Comparison of ENCODE assay signal across 8 cellular contexts in the genomic region with DNA sequence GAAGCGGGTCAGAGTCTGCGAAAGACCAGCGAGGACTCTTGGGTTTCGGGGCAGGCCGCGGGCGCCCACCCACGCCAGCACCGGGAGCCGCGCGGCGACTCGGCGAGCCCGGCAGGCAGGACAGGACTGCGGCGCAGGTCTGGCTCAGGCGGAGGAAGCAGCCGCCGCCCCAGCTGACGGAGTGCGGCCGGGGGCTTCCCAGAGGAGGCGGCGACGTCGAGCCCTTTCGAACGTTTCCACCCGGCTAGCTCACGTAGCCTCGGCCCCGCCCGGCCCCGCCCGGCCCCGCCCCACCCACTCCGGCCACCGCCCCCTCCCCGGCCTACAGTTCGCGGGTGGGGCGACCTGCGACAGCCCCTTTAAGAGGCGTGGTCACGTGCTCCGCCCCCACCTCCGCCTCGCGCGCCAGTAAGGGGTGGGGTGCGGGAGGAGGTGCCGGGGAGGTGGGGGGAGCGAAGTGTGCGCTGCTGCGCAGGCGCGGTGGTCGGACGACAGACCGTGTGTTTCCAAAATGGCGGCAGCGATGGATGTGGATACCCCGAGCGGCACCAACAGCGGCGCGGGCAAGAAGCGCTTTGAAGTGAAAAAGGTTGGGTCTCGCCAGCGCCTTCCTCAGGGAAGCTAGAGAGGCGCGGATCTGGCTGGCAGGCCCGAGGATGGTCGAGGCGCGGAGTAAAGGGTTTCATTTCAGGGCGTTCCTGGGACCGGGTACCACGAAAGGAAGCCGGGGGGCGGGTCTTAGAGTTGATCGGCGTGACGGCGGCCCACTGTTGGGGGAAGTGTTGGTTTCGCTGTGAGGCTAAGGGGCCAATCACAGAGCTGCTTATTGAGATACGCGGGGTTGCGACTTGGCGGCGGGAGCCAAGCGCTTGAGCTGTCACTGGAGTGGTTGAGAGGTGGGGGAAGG. TPM values are rescaled to one million over a fixed set of nuclear protein-coding genes. Genes with fewer than 3 reads are reported as not detected.
A peak's percentile ranks its signal among the peaks of the same experiment; 100 is the strongest.
DNase-seq lines count a peak whose midpoint lies in the region; ATAC-seq and TF ChIP-seq lines count a peak whose summit lies in the region.

RBX1 (plus strand) TSS at position 491 of the 907 bp plus-strand sequence; CDS start at position 512, 21 bp downstream.

- peaks cover 18% of the 10 kb centered on the region for H3K4me1 ChIP-seq in OCI-LY7 (ENCODE audit: insufficient read depth, low read length, poor library complexity, severe bottlenecking)

- H2AFZ ChIP-seq in OCI-LY7 (ENCODE audit: low read length): peak within 1 kb of the TSS; percentile 69

- no peaks in the 10 kb centered on the region for H4K20me1 ChIP-seq in OCI-LY7 (ENCODE audit: insufficient read depth, low read length)

- peaks cover 31% of the 10 kb centered on the region for H3K36me3 ChIP-seq in OCI-LY7 (ENCODE audit: insufficient read depth, low read length)

- intact Hi-C loops in OCI-LY7 (cut with micrococcal nuclease; ENCODE audit: unreplicated experiment): loop anchor here (1.0 to 5.0 kb wide), 3 partner anchors 71 to 140 kb away; no protein-coding TSS in a partner anchor

- peak; percentile 72 for ATAC-seq in GM21526 (IDR thresholded peaks at IDR 0.05; ENCODE audit: low FRiP score, unreplicated experiment)

- DNase-seq in D341Med (ENCODE audit: low spot score) (peak; percentile 99), HuH-7.5 (ENCODE audit: low spot score) (peak; percentile 94), OCI-LY7 (ENCODE audit: low spot score) (peak; percentile 99), activated T-cell treated with anti-CD3 and anti-CD28 coated beads for 24 hours (ENCODE audit: low read depth) (peak; percentile 97), epidermal melanocyte (ENCODE audit: insufficient read length, low spot score) (peak; percentile 94), middle frontal gyrus (ENCODE audit: extremely low spot score, low spot score) (peak; percentile 94)
- DNase-seq in stimulated activated CD8-positive, alpha-beta memory T cell treated with anti-CD3 and anti-CD28 coated beads, Interleukin-2, amount 100 ng/mL, for 48 hours (ENCODE audit: low read depth in 2 of 2): peak; percentile 98

- no TSS peak for BruUV-seq in OCI-LY7 (replicated peaks; lab: Mats Ljungman, UMichigan)

- peak within 1 kb of the TSS; percentile 95 for H3K4me3 ChIP-seq in OCI-LY7 (ENCODE audit: low read depth, low read length, poor library complexity, severe bottlenecking)

- peak within 1 kb of the TSS; percentile 59 for H3K27ac ChIP-seq in OCI-LY7 (ENCODE audit: low read depth, low read length, poor library complexity, severe bottlenecking)

- no peaks in the 10 kb centered on the region for H3K9me2 ChIP-seq in OCI-LY7 (ENCODE audit: insufficient read depth, low read length)

- TF ChIP-seq CTCF in OCI-LY7 (conservative IDR thresholded peaks at IDR 0.05; ENCODE audit: low read length): no peak

- H3K79me2 ChIP-seq in OCI-LY7 (ENCODE audit: insufficient read depth, low read depth, low read length): peaks cover 44% of the 10 kb centered on the region

- CTCF ChIA-PET in OCI-LY7 (lab: Charles Lee; ENCODE audit: unreplicated experiment): interaction anchor here (0.6 kb wide), 1 partner anchor 286 kb away, joined by 3 read pairs; no protein-coding TSS in a partner anchor

- H3K9me3 ChIP-seq in OCI-LY7 (ENCODE audit: low read length): no peaks in the 10 kb centered on the region

- POLR2A ChIA-PET in OCI-LY7 (lab: Charles Lee): interaction anchor here (0.6 to 2.2 kb wide), 9 partner anchors 9 to 350 kb away, joined by 3 to 6 read pairs (median 3); partner anchors contain the start of gene ZC3H7B

- H3K4me2 ChIP-seq in OCI-LY7 (ENCODE audit: low read length): peak within 1 kb of the TSS; percentile 86

RNA-seq across cellular contexts. Expression of gene RBX1, which starts in this region (rescaled TPM):
- 77.3 and 83.6 TPM in 2 replicates for total RNA-seq in OCI-LY7 (2014; rRNA removed; shearing (Covaris generic))
- total RNA-seq in OCI-LY7 (2022): 78.9 and 86.9 TPM in 2 replicates

Comparison
In these comparisons a context has a peak if more than half of its experiments do, and no peak if none do; other contexts are left out.
1. Peak in every context shown above with its lines: DNase-seq, ATAC-seq, H3K4me3 ChIP-seq and H3K27ac ChIP-seq.